ENCODE assay signal across 9 cellular contexts in the genomic region with DNA sequence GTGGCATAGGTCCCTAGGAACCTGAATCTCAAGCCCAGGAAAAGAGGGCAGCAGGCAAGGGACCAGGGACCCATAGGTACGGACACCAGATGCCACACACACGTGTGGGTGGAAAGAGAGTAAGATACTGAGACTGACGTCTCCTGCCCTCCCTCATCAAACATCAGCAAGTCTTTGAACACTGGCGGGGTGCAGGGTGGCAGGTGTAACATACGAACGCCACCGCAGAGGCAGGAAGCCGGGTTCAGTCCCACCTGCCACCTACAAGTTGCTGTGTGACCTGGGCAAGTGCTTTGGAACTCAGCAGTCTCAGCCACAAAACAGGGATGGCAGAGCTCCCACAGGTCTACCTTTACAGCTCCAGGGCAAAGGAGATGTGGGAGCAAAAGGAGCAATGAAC. TPM values are rescaled to one million over a fixed set of nuclear protein-coding genes. Genes with fewer than 3 reads are reported as not detected.
DNase-seq lines count a peak whose midpoint lies in the region; ATAC-seq and TF ChIP-seq lines count a peak whose summit lies in the region.
"Had no signal": no experiment of that assay in that cellular context is flagged by ENCODE, and none has a peak within 500 bp of the region (broad histone marks: within the 10 kb centered on the region; RNA-seq: fewer than 3 reads in every experiment).

No MANE protein-coding gene starts in this region.

- peaks cover 4% of the 10 kb centered on the region for H3K27me3 Mint-ChIP-seq in activated naive CD4-positive, alpha-beta T cell treated with anti-CD3 and anti-CD28 coated beads, Interleukin-2, amount 10 ng/mL, durations not matched to agents 7 days and 5 days

- peak overlapping the region; percentile 66 for H3K27ac ChIP-seq in left ventricle myocardium inferior (replicated peaks)
- H3K27ac ChIP-seq in tibial artery = peak overlapping the region; percentile 97 to 100

- H3K36me3 ChIP-seq in left ventricle myocardium inferior (peaks cover 7% of the 10 kb centered on the region), tibial artery (peaks cover 10 to 16% (median 15%) of the 10 kb centered on the region in 3 donors)

- H3K4me3 ChIP-seq in left ventricle myocardium inferior (no peak overlapping the region), tibial artery (peak overlapping the region in 1 of 2 donors; percentile 30)

- ATAC-seq in left cardiac atrium (no peak), omental fat pad (ENCODE audit: low FRiP score) (no peak), HG03108 (IDR thresholded peaks at IDR 0.05; ENCODE audit: unreplicated experiment) (no peak)

- peaks cover 87% of the 10 kb centered on the region for H3K4me1 ChIP-seq in left ventricle myocardium inferior
- H3K4me1 ChIP-seq in tibial artery = peaks cover 4 to 100% (median 98%) of the 10 kb centered on the region in 4 donors

- TF ChIP-seq CTCF in left ventricle myocardium inferior (IDR thresholded peaks at IDR 0.05; ENCODE audit: borderline replicate concordance) (no peak), omental fat pad (IDR thresholded peaks at IDR 0.05) (no peak), tibial artery (IDR thresholded peaks at IDR 0.05) (no peak)

- peaks cover 7% of the 10 kb centered on the region for H3K9me3 Mint-ChIP-seq in activated naive CD4-positive, alpha-beta T cell treated with anti-CD3 and anti-CD28 coated beads, Interleukin-2, amount 10 ng/mL, durations not matched to agents 7 days and 5 days

- no peaks in the 10 kb centered on the region for H3K9me3 ChIP-seq in left ventricle myocardium inferior (replicated peaks)
- no peaks in the 10 kb centered on the region for H3K9me3 ChIP-seq in tibial artery

- H3K27me3 ChIP-seq in left ventricle myocardium inferior (ENCODE audit: low read depth) (no peaks in the 10 kb centered on the region), tibial artery (no peaks in the 10 kb centered on the region)

- peaks cover 83% of the 10 kb centered on the region for H3K4me1 Mint-ChIP-seq in activated naive CD4-positive, alpha-beta T cell treated with anti-CD3 and anti-CD28 coated beads, Interleukin-2, amount 10 ng/mL, durations not matched to agents 7 days and 5 days

- peak overlapping the region; percentile 86 for H3K27ac Mint-ChIP-seq in activated naive CD4-positive, alpha-beta T cell treated with anti-CD3 and anti-CD28 coated beads, Interleukin-2, amount 10 ng/mL, durations not matched to agents 7 days and 5 days

- DNase-seq in left ventricle myocardium inferior (no peak), left cardiac atrium (no peak), omental fat pad (ENCODE audit: low spot score) (peak; percentile 18), tibial artery (no peak), NCI-H1105 (lab: John Stamatoyannopoulos, UW) (no peak), NCI-H187 (lab: John Stamatoyannopoulos, UW) (no peak)
- peak; percentile 83 for DNase-seq in activated naive CD4-positive, alpha-beta T cell treated with anti-CD3 and anti-CD28 coated beads, Interleukin-2, amount 10 ng/mL, durations not matched to agents 7 days and 5 days
- DNase-seq: NCI-H2029 treated with DMSO at 0.1 percent for 48 hours had no signal

- peaks cover 28% of the 10 kb centered on the region for H3K36me3 Mint-ChIP-seq in activated naive CD4-positive, alpha-beta T cell treated with anti-CD3 and anti-CD28 coated beads, Interleukin-2, amount 10 ng/mL, durations not matched to agents 7 days and 5 days

- intact Hi-C loops in left ventricle myocardium inferior (cut with micrococcal nuclease) (no loop called here), left cardiac atrium (cut with DNase I) (no loop called here), tibial artery (cut with DNase I; ENCODE audit: low total_unique reads) (no loop called here)

- CTCF ChIA-PET in activated naive CD4-positive, alpha-beta T cell treated with anti-CD3 and anti-CD28 coated beads, Interleukin-2, amount 10 ng/mL, durations not matched to agents 7 days and 5 days (lab: Charles Lee) = interaction anchor here (1.0 to 1.2 kb wide), 2 partner anchors 44 to 139 kb away, joined by 3 read pairs; no protein-coding TSS in a partner anchor

- peak overlapping the region; percentile 34 for H3K4me3 Mint-ChIP-seq in activated naive CD4-positive, alpha-beta T cell treated with anti-CD3 and anti-CD28 coated beads, Interleukin-2, amount 10 ng/mL, durations not matched to agents 7 days and 5 days

RNA-seq across cellular contexts. Expression of a gene that starts 11.1 kb away (rescaled TPM):
- total RNA-seq in left ventricle myocardium inferior (75.4 TPM), left cardiac atrium (100 to 1,000 TPM; 160 to 319 TPM), omental fat pad (100 to 1,000 TPM; 103 to 254 (median 136) TPM)

Comparison
In these comparisons a context has a peak if more than half of its experiments do, and no peak if none do; other contexts are left out.
1. DNase-seq: peak in activated naive CD4-positive, alpha-beta T cell treated with anti-CD3 and anti-CD28 coated beads, Interleukin-2, amount 10 ng/mL, durations not matched to agents 7 days and 5 days (single experiment) and omental fat pad (single experiment); none in left ventricle myocardium inferior (single experiment), left cardiac atrium (single experiment), tibial artery (0 of 2), NCI-H1105 (single experiment) and NCI-H187 (0 of 2).